8 cellular contexts compared by ENCODE assay signal in the genomic region with DNA sequence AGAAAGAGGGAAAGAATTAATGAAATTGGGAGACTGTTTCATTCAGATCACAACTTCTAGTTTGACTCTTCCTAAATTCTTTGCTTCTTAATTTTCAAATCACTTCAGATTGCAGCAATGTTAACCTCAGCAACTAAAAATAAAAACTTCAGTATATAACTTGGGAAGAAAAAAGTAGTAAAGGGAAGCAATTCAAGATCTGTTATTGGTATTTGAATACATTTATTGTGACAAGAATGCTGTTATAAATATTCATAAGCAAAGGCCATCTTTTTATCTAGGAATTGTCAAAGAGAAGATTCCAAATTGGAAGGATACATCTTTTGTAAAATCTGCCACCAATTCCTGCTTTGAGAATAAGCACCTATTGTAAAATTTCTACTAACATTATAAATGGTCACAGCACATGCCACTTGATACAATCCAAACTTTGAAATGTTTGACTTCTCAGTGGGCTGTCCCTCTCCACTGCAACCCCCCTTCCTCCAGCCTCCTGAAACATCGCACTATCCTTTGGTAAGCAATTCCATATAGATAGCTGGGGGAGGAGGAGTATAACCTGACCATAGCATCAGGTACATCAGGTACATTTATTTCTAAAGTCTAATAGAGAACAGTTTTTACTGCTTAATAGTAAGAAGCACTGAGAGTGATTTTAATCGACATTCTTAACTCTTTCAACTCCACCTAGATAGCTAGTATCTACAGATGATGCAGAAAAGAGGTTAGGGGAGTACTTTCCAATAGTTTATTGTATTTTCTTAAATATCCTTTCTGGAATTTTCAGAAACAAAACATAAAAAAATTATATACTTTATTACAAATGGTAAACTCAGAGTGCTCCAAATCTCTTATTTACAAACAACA. TPM values are rescaled to one million over a fixed set of nuclear protein-coding genes. Genes with fewer than 3 reads are reported as not detected.
DNase-seq lines count a peak whose midpoint lies in the region; ATAC-seq and TF ChIP-seq lines count a peak whose summit lies in the region.

No MANE protein-coding gene starts in this region.

- peaks cover 54% of the 10 kb centered on the region for H3F3A ChIP-seq in PC-9 (ENCODE audit: insufficient read depth, low read depth)

- peak overlapping the region; percentile 83 for H3K4me2 ChIP-seq in PC-9

- no peaks in the 10 kb centered on the region for H3K9me2 ChIP-seq in PC-9 (ENCODE audit: insufficient read depth)

- no peak overlapping the region for H2AFZ ChIP-seq in PC-9

- peaks cover 4% of the 10 kb centered on the region for H3K36me3 Mint-ChIP-seq in neural crest cell (ENCODE audit: low read depth)

- H3K4me1 ChIP-seq in PC-9 (replicated peaks; ENCODE audit: insufficient read depth) (peaks cover 18% of the 10 kb centered on the region), endocrine pancreas (ENCODE audit: control insufficient read depth, insufficient read depth, low read length) (no peaks in the 10 kb centered on the region)

- peak overlapping the region; percentile 95 for H3K4me3 Mint-ChIP-seq in neural crest cell

- H3K27me3 ChIP-seq in PC-9 (ENCODE audit: insufficient read depth, low read depth) (no peaks in the 10 kb centered on the region), endocrine pancreas (ENCODE audit: control insufficient read depth, insufficient read depth, low read length) (no peaks in the 10 kb centered on the region)

- H3K4me3 ChIP-seq in PC-9 (peak overlapping the region; percentile 94), endocrine pancreas (ENCODE audit: control insufficient read depth, insufficient read depth, low read length) (peak overlapping the region; percentile 98)

- no peaks in the 10 kb centered on the region for H3K9me3 Mint-ChIP-seq in neural crest cell

- CTCF ChIA-PET in PC-9 (lab: Charles Lee), result no interaction called here

- peaks cover 40% of the 10 kb centered on the region for H3K79me2 ChIP-seq in PC-9 (ENCODE audit: low read depth)

- H3K27ac Mint-ChIP-seq in neural crest cell (ENCODE audit: unreplicated experiment), result no peak overlapping the region

- intact Hi-C loops in PC-9 (cut with micrococcal nuclease; ENCODE audit: unreplicated experiment), result loop anchor here (1.0 to 10.0 kb wide), 5 partner anchors 41 to 704 kb away; no protein-coding TSS in a partner anchor

- TF ChIP-seq CTCF in PC-9 (conservative IDR thresholded peaks at IDR 0.05), result no peak
- no peak for TF ChIP-seq CTCF in neural crest cell (conservative IDR thresholded peaks at IDR 0.05)

- H3K36me3 ChIP-seq in PC-9 (ENCODE audit: low read depth), result peaks cover 24% of the 10 kb centered on the region; the same call in 1 of the 2 replicates
- peaks cover 20% of the 10 kb centered on the region for H3K36me3 ChIP-seq in endocrine pancreas (ENCODE audit: control insufficient read depth, insufficient read depth, low read length)

- peaks cover 25% of the 10 kb centered on the region for H3K27me3 Mint-ChIP-seq in neural crest cell (ENCODE audit: low read depth)

- H3K4me1 Mint-ChIP-seq in neural crest cell, result peaks cover 32% of the 10 kb centered on the region

- DNase-seq in NCI-H1092 treated with DMSO at 0.1 percent for 48 hours (lab: John Stamatoyannopoulos, UW) (peak; percentile 21), NCI-H1092 (lab: John Stamatoyannopoulos, UW) (no peak), PC-9 (peak; percentile 23 to 42), neural crest cell (ENCODE audit: low read depth, low spot score) (no peak)

- H3K9ac ChIP-seq in endocrine pancreas (ENCODE audit: control insufficient read depth, insufficient read depth, low read length), result peak overlapping the region; percentile 4

- POLR2A ChIA-PET in PC-9 (lab: Charles Lee; ENCODE audit: unreplicated experiment), result interaction anchor here (0.6 to 1.2 kb wide), 5 partner anchors 27 to 970 kb away, joined by 3 to 10 read pairs (median 9); no protein-coding TSS in a partner anchor

- peaks cover 37% of the 10 kb centered on the region for H4K20me1 ChIP-seq in PC-9 (ENCODE audit: insufficient read depth)

- BruUV-seq in PC-9 (replicated peaks; lab: Mats Ljungman, UMichigan), result no TSS peak

- ATAC-seq in GM18873 (IDR thresholded peaks at IDR 0.05; ENCODE audit: low FRiP score, unreplicated experiment) (no peak), HG02870 (IDR thresholded peaks at IDR 0.05; ENCODE audit: unreplicated experiment) (no peak), HG03280 (IDR thresholded peaks at IDR 0.05; ENCODE audit: unreplicated experiment) (no peak)

- H3K27ac ChIP-seq in PC-9, result peak overlapping the region; percentile 92

- H3K9me3 ChIP-seq in PC-9 (ENCODE audit: insufficient read depth, low read depth), result no peaks in the 10 kb centered on the region
- H3K9me3 ChIP-seq in endocrine pancreas (ENCODE audit: control insufficient read depth, low read length), result no peaks in the 10 kb centered on the region

RNA-seq across cellular contexts. Expression of a gene that starts 3.0 kb away (rescaled TPM):
- total RNA-seq in PC-9 (2021) (74.7 and 93.7 TPM in 2 replicates), neural crest cell (28.7 and 29.0 TPM in 2 replicates)

Comparison
In these comparisons a context has a peak if more than half of its experiments do, and no peak if none do; other contexts are left out.
1. DNase-seq: peak in NCI-H1092 treated with DMSO at 0.1 percent for 48 hours (single experiment) and PC-9 (2 of 2); none in NCI-H1092 (single experiment) and neural crest cell (single experiment).